ENCODE assay signal across 19 cellular contexts in genomic region chr2:43465234-43465633, GRCh38.
DNase-seq lines count a peak whose midpoint lies in the region; ATAC-seq and TF ChIP-seq lines count a peak whose summit lies in the region.
"Had no signal": no experiment of that assay in that cellular context is flagged by ENCODE, and none has a peak within 500 bp of the region (broad histone marks: within the 10 kb centered on the region; RNA-seq: fewer than 3 reads in every experiment).

No MANE protein-coding gene starts in this region.

- no peaks in the 10 kb centered on the region for H3K27me3 ChIP-seq in mammary epithelial cell (ENCODE audit: insufficient read depth, low read length)
- H3K27me3 ChIP-seq in gastroesophageal sphincter: no peaks in the 10 kb centered on the region
- no peaks in the 10 kb centered on the region for H3K27me3 ChIP-seq in gastrocnemius medialis
- no peaks in the 10 kb centered on the region for H3K27me3 ChIP-seq in upper lobe of right lung

- H3K27ac ChIP-seq in mammary epithelial cell (ENCODE audit: insufficient read depth, low read depth, low read length) (no peak overlapping the region), gastroesophageal sphincter (peak overlapping the region in 3 of 4 donors; percentile 64 to 77 (median 64)), gastrocnemius medialis (peak overlapping the region; percentile 5 to 50 (median 26)), upper lobe of right lung (peak overlapping the region; percentile 43)
- H3K27ac ChIP-seq: PC-9, psoas muscle, SK-N-MC had no signal

- no peak overlapping the region for H2AFZ ChIP-seq in mammary epithelial cell (ENCODE audit: low read depth, low read length)
- H2AFZ ChIP-seq: PC-9 had no signal

- BruUV-seq in MCF 10A (replicated peaks; lab: Mats Ljungman, UMichigan) (TSS peak; percentile 57), mammary epithelial cell (replicated peaks; lab: Mats Ljungman, UMichigan) (no TSS peak)

- H3K4me2 ChIP-seq in mammary epithelial cell (ENCODE audit: insufficient read depth, low read depth, low read length): no peak overlapping the region
- H3K4me2 ChIP-seq: PC-9 had no signal

- ATAC-seq in gastroesophageal sphincter (no peak), gastrocnemius medialis (no peak), upper lobe of right lung (no peak), HG02571 (IDR thresholded peaks at IDR 0.05; ENCODE audit: unreplicated experiment) (no peak), GM21529 (IDR thresholded peaks at IDR 0.05; ENCODE audit: unreplicated experiment) (no peak)
- ATAC-seq: activated CD4-positive, CD25-positive, alpha-beta regulatory T cell treated with anti-CD3 and anti-CD28 coated beads, Interleukin-2, amount 50 U/mL, for 24 hours; activated CD8-positive, alpha-beta T cell treated with anti-CD3 and anti-CD28 coated beads, Interleukin-2, amount 10 ng/mL, durations not matched to agents 7 days and 5 days; activated T-cell treated with anti-CD3 and anti-CD28 coated beads, Interleukin-2, amount 50 U/mL, for 72 hours had no signal

- H3K79me2 ChIP-seq in mammary epithelial cell (ENCODE audit: insufficient read depth, low read length): no peaks in the 10 kb centered on the region

- no peaks in the 10 kb centered on the region for H3K27me3 Mint-ChIP-seq in MCF 10A (ENCODE audit: insufficient read depth, unreplicated experiment)
- no peaks in the 10 kb centered on the region for H3K27me3 Mint-ChIP-seq in activated T-helper 2 cell treated with anti-CD3 and anti-CD28 coated beads, Interferon-gamma antibody, Interleukin-2, Interleukin-4, amounts not matched to agents 10 μg/mL and 5 μg/mL and 100 μg/mL, durations not matched to agents 14 hours and 24 hours and 36 hours (ENCODE audit: low read depth)
- H3K27me3 Mint-ChIP-seq: activated naive CD4-positive, alpha-beta T cell treated with anti-CD3 and anti-CD28 coated beads, Interleukin-2, amount 50 U/mL, for 24 hours; dendritic cell treated with granulocyte-macrophage colony-stimulating factor and Interleukin-4, amounts not matched to agents 40 ng/mL and 50 ng/mL, for 4 days had no signal

- TF ChIP-seq CTCF in MCF 10A (IDR thresholded peaks at IDR 0.05; ENCODE audit: unreplicated experiment) (no peak), mammary epithelial cell (conservative IDR thresholded peaks at IDR 0.05 in 1 of 2, IDR thresholded peaks at IDR 0.05 in 1 of 2; ENCODE audit: extremely low read depth in 1 of 2, insufficient read depth in 1 of 2, low read depth in 1 of 2, low read length in 2 of 2) (no peak), gastroesophageal sphincter (IDR thresholded peaks at IDR 0.05) (peak in 1 of 4 experiments; percentile 5), gastrocnemius medialis (IDR thresholded peaks at IDR 0.05 in 4 of 5, conservative IDR thresholded peaks at IDR 0.05 in 1 of 5) (no peak), upper lobe of right lung (IDR thresholded peaks at IDR 0.05) (no peak)

- H3K4me1 ChIP-seq in mammary epithelial cell (ENCODE audit: insufficient read depth, low read length): peaks cover 32% of the 10 kb centered on the region
- peaks cover 27 to 70% (median 31%) of the 10 kb centered on the region in 3 donors for H3K4me1 ChIP-seq in gastroesophageal sphincter
- H3K4me1 ChIP-seq in gastrocnemius medialis: peaks cover 29 to 34% of the 10 kb centered on the region in 2 donors
- H3K4me1 ChIP-seq in upper lobe of right lung: peaks cover 39% of the 10 kb centered on the region

- TF ChIP-seq EP300 in gastroesophageal sphincter (IDR thresholded peaks at IDR 0.05): no peak

- H3K9me3 ChIP-seq in mammary epithelial cell (replicated peaks; ENCODE audit: insufficient read depth, low read length) (no peaks in the 10 kb centered on the region), gastroesophageal sphincter (no peaks in the 10 kb centered on the region), gastrocnemius medialis (no peaks in the 10 kb centered on the region), upper lobe of right lung (no peaks in the 10 kb centered on the region)
- H3K9me3 ChIP-seq: psoas muscle had no signal

- no peak overlapping the region for H3K4me3 Mint-ChIP-seq in MCF 10A (ENCODE audit: unreplicated experiment)
- no peak overlapping the region for H3K4me3 Mint-ChIP-seq in activated T-helper 2 cell treated with anti-CD3 and anti-CD28 coated beads, Interferon-gamma antibody, Interleukin-2, Interleukin-4, amounts not matched to agents 10 μg/mL and 5 μg/mL and 100 μg/mL, durations not matched to agents 14 hours and 24 hours and 36 hours (ENCODE audit: low read depth)
- H3K4me3 Mint-ChIP-seq: activated CD8-positive, alpha-beta T cell treated with anti-CD3 and anti-CD28 coated beads, Interleukin-2, amount 10 ng/mL, durations not matched to agents 7 days and 5 days; activated naive CD4-positive, alpha-beta T cell treated with anti-CD3 and anti-CD28 coated beads, Interleukin-2, amount 50 U/mL, for 24 hours; activated T-cell treated with anti-CD3 and anti-CD28 coated beads, Interleukin-2, amount 50 U/mL, for 72 hours; dendritic cell treated with granulocyte-macrophage colony-stimulating factor and Interleukin-4, amounts not matched to agents 40 ng/mL and 50 ng/mL, for 4 days had no signal

- in situ Hi-C loops in mammary epithelial cell (cut with MboI; ENCODE audit: low sequenced_read_pairs in 2 of 2) (no loop called here), gastrocnemius medialis (cut with MboI; ENCODE audit: low sequenced_read_pairs in 4 of 4) (no loop called here)

- dilution Hi-C loops in mammary epithelial cell (cut with HindIII; ENCODE audit: low sequenced_read_pairs): no loop called here

- POLR2A ChIA-PET in MCF 10A (lab: Yijun Ruan, JAX): interaction anchor here (0.7 to 3.4 kb wide), 11 partner anchors 8 to 244 kb away, joined by 3 to 41 read pairs (median 11); partner anchors contain the start of gene ZFP36L2

- H4K20me1 ChIP-seq in mammary epithelial cell (ENCODE audit: insufficient read depth, low read length): no peaks in the 10 kb centered on the region

- peaks cover 56% of the 10 kb centered on the region for H3K4me1 Mint-ChIP-seq in MCF 10A (ENCODE audit: insufficient read depth, unreplicated experiment)
- peaks cover 19% of the 10 kb centered on the region for H3K4me1 Mint-ChIP-seq in activated T-helper 2 cell treated with anti-CD3 and anti-CD28 coated beads, Interferon-gamma antibody, Interleukin-2, Interleukin-4, amounts not matched to agents 10 μg/mL and 5 μg/mL and 100 μg/mL, durations not matched to agents 14 hours and 24 hours and 36 hours (ENCODE audit: low read depth)

- H3K9ac ChIP-seq in mammary epithelial cell (ENCODE audit: insufficient read depth, low read length): no peak overlapping the region

- H3K4me3 ChIP-seq in mammary epithelial cell (replicated peaks in 1 of 3; ENCODE audit: insufficient read depth in 1 of 3, low read depth in 2 of 3, low read length in 3 of 3) (no peak overlapping the region), gastroesophageal sphincter (no peak overlapping the region), gastrocnemius medialis (no peak overlapping the region), upper lobe of right lung (no peak overlapping the region)
- H3K4me3 ChIP-seq: PC-9, psoas muscle, SK-N-MC had no signal

- intact Hi-C loops in MCF 10A (cut with micrococcal nuclease) (no loop called here), mammary epithelial cell (cut with micrococcal nuclease) (no loop called here), gastrocnemius medialis (cut with DNase I; ENCODE audit: low total_unique reads) (no loop called here), upper lobe of right lung (cut with DNase I) (no loop called here)
- intact Hi-C loops in activated T-helper 2 cell treated with anti-CD3 and anti-CD28 coated beads, Interferon-gamma antibody, Interleukin-2, Interleukin-4, amounts not matched to agents 10 μg/mL and 5 μg/mL and 100 μg/mL, durations not matched to agents 14 hours and 24 hours and 36 hours (cut with micrococcal nuclease): no loop called here

- TF ChIP-seq POLR2A in gastroesophageal sphincter (IDR thresholded peaks at IDR 0.05) (no peak), gastrocnemius medialis (IDR thresholded peaks at IDR 0.05) (no peak)

- DNase-seq in MCF 10A (ENCODE audit: unreplicated experiment): no peak
- no peak for DNase-seq in mammary epithelial cell
- no peak for DNase-seq in gastrocnemius medialis
- DNase-seq in upper lobe of right lung: no peak
- DNase-seq in activated T-helper 2 cell treated with anti-CD3 and anti-CD28 coated beads, Interferon-gamma antibody, Interleukin-2, Interleukin-4, amounts not matched to agents 10 μg/mL and 5 μg/mL and 100 μg/mL, durations not matched to agents 14 hours and 24 hours and 36 hours (ENCODE audit: low spot score): no peak
- DNase-seq: activated CD8-positive, alpha-beta T cell treated with anti-CD3 and anti-CD28 coated beads, Interleukin-2, amount 10 ng/mL, durations not matched to agents 7 days and 5 days; activated T-cell treated with anti-CD3 and anti-CD28 coated beads, Interleukin-2, amount 50 U/mL, for 72 hours; Calu3; NCI-H2227 treated with DMSO at 0.1 percent for 48 hours; PC-9; trophoblast cell had no signal

- H3K27ac Mint-ChIP-seq in MCF 10A (ENCODE audit: low read depth, unreplicated experiment): peak overlapping the region; percentile 95
- H3K27ac Mint-ChIP-seq in activated T-helper 2 cell treated with anti-CD3 and anti-CD28 coated beads, Interferon-gamma antibody, Interleukin-2, Interleukin-4, amounts not matched to agents 10 μg/mL and 5 μg/mL and 100 μg/mL, durations not matched to agents 14 hours and 24 hours and 36 hours: no peak overlapping the region
- H3K27ac Mint-ChIP-seq: activated CD8-positive, alpha-beta T cell treated with anti-CD3 and anti-CD28 coated beads, Interleukin-2, amount 10 ng/mL, durations not matched to agents 7 days and 5 days; activated T-cell treated with anti-CD3 and anti-CD28 coated beads, Interleukin-2, amount 50 U/mL, for 72 hours had no signal

- CTCF ChIA-PET in MCF 10A (lab: Yijun Ruan, JAX) (interaction anchor here (0.7 to 1.0 kb wide), 3 partner anchors 10 to 630 kb away, joined by 3 to 4 read pairs (median 3); no protein-coding TSS in a partner anchor), mammary epithelial cell (lab: Charles Lee; ENCODE audit: low non-redundant PET) (no interaction called here)

- peaks cover 11% of the 10 kb centered on the region for H3K9me3 Mint-ChIP-seq in MCF 10A (ENCODE audit: unreplicated experiment)
- no peaks in the 10 kb centered on the region for H3K9me3 Mint-ChIP-seq in activated T-helper 2 cell treated with anti-CD3 and anti-CD28 coated beads, Interferon-gamma antibody, Interleukin-2, Interleukin-4, amounts not matched to agents 10 μg/mL and 5 μg/mL and 100 μg/mL, durations not matched to agents 14 hours and 24 hours and 36 hours
- H3K9me3 Mint-ChIP-seq: activated naive CD4-positive, alpha-beta T cell treated with anti-CD3 and anti-CD28 coated beads, Interleukin-2, amount 50 U/mL, for 24 hours; dendritic cell treated with granulocyte-macrophage colony-stimulating factor and Interleukin-4, amounts not matched to agents 40 ng/mL and 50 ng/mL, for 4 days had no signal

- H3K36me3 ChIP-seq in mammary epithelial cell (ENCODE audit: insufficient read depth, low read length) (no peaks in the 10 kb centered on the region), gastroesophageal sphincter (no peaks in the 10 kb centered on the region), gastrocnemius medialis (no peaks in the 10 kb centered on the region), upper lobe of right lung (no peaks in the 10 kb centered on the region)

- peaks cover 5% of the 10 kb centered on the region for H3K36me3 Mint-ChIP-seq in MCF 10A (ENCODE audit: insufficient read depth, unreplicated experiment)
- peaks cover 11% of the 10 kb centered on the region for H3K36me3 Mint-ChIP-seq in activated T-helper 2 cell treated with anti-CD3 and anti-CD28 coated beads, Interferon-gamma antibody, Interleukin-2, Interleukin-4, amounts not matched to agents 10 μg/mL and 5 μg/mL and 100 μg/mL, durations not matched to agents 14 hours and 24 hours and 36 hours (ENCODE audit: low read depth)

- WGBS in mammary epithelial cell (ENCODE audit: low coverage, missing lambda C conversion rate): 92% methylated on average over 2 of the region's 2 CpGs
- 80 to 81% methylated on average over 2 of the region's 2 CpGs for WGBS in gastroesophageal sphincter (ENCODE audit: low coverage in 1 of 2), 2 donors
